Comparison of ENCODE assay signal across 18 cellular contexts in the genomic region with DNA sequence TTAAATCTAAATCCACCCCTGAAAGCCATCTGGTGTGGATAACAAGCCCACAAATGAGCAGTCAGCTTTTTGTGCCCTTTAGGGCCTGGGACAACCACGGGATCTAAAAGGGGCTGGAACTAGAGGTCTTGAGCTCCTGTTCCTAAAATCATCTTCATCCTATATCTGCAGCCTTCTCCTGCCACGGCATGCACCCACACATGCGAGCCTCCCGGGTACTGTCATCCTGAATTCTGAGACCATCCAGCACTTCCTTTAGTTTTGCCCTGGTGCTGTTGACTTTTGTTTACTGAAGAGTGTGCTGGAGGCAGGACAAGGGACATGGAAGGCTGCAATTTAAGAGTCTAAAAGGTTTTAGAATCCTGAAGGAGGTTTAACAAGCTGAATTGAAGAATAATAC.
DNase-seq lines count a peak whose midpoint lies in the region; ATAC-seq, FAIRE-seq and TF ChIP-seq lines count a peak whose summit lies in the region.
"Had no signal": no experiment of that assay in that cellular context is flagged by ENCODE, and none has a peak within 500 bp of the region (broad histone marks: within the 10 kb centered on the region; RNA-seq: fewer than 3 reads in every experiment).

No MANE protein-coding gene starts in this region.

- TF ChIP-seq EP300 in HepG2 (IDR thresholded peaks at IDR 0.05; ENCODE audit: low read depth in 2 of 2, low read length in 2 of 2): no peak
- TF ChIP-seq EP300 in HepG2 (CRISPR knock-in tag; IDR thresholded peaks at IDR 0.05; ENCODE audit: borderline replicate concordance): no peak

- H3K27ac Mint-ChIP-seq in neural progenitor cell: peak overlapping the region; percentile 10

- H3K4me3 ChIP-seq in HepG2 (replicated peaks in 1 of 3; ENCODE audit: insufficient read depth in 1 of 3, low read depth in 2 of 3, low read length in 3 of 3): peak overlapping the region; percentile 43 to 73 (median 54); a peak in 4 of 6 replicates
- H3K4me3 ChIP-seq in right lobe of liver: no peak overlapping the region
- H3K4me3 ChIP-seq in coronary artery: no peak overlapping the region
- H3K4me3 ChIP-seq in neural progenitor cell: no peak overlapping the region

- peak overlapping the region; percentile 70 for H3K9ac ChIP-seq in HepG2 (ENCODE audit: insufficient read depth, low read depth, low read length)
- H3K9ac ChIP-seq in neural progenitor cell: no peak overlapping the region
- H3K9ac ChIP-seq: KMS-11 had no signal

- H3K4me1 Mint-ChIP-seq in neural progenitor cell: peaks cover 2% of the 10 kb centered on the region

- H3K4me2 ChIP-seq in HepG2 (ENCODE audit: low read depth, low read length) (peak overlapping the region; percentile 91), neural progenitor cell (no peak overlapping the region)
- H3K4me2 ChIP-seq: KMS-11 had no signal

- in situ Hi-C loops in HepG2 (cut with HindIII; ENCODE audit: extremely low pct_ligation_motif_present, low pct_unique_long_range_greater_than_20kb): no loop called here

- H3K4me1 ChIP-seq in HepG2 (ENCODE audit: insufficient read depth, low read length) (peaks cover 82% of the 10 kb centered on the region), right lobe of liver (peaks cover 0 to 45% (median 21%) of the 10 kb centered on the region in 4 donors), neural progenitor cell (no peaks in the 10 kb centered on the region)
- H3K4me1 ChIP-seq: BE2C had no signal

- TF ChIP-seq POLR2A in HepG2 (IDR thresholded peaks at IDR 0.05; ENCODE audit: insufficient read depth in 1 of 2, low read depth in 2 of 2, low read length in 2 of 2): no peak
- no peak for TF ChIP-seq POLR2A in right lobe of liver (IDR thresholded peaks at IDR 0.05)
- TF ChIP-seq POLR2A in GM12891 (IDR thresholded peaks at IDR 0.05; ENCODE audit: low read depth, low read length): no peak

- CTCF ChIA-PET in HepG2 (lab: Yijun Ruan, JAX; ENCODE audit: low intra/inter-chr PET ratio, low total read pairs): no interaction called here

- no peak for TF ChIP-seq RAD21 in HepG2 (CRISPR knock-in tag; IDR thresholded peaks at IDR 0.05)

- no peaks in the 10 kb centered on the region for H3K9me3 ChIP-seq in HepG2 (ENCODE audit: low read length)
- H3K9me3 ChIP-seq in right lobe of liver: no peaks in the 10 kb centered on the region
- no peaks in the 10 kb centered on the region for H3K9me3 ChIP-seq in neural progenitor cell (ENCODE audit: low read depth)
- H3K9me3 ChIP-seq: BE2C had no signal

- H3K36me3 ChIP-seq in HepG2 (replicated peaks in 1 of 2; ENCODE audit: control insufficient read depth in 1 of 2, insufficient read depth in 2 of 2, low read length in 2 of 2): no peaks in the 10 kb centered on the region
- H3K36me3 ChIP-seq in right lobe of liver: no peaks in the 10 kb centered on the region
- no peaks in the 10 kb centered on the region for H3K36me3 ChIP-seq in neural progenitor cell
- H3K36me3 ChIP-seq: BE2C had no signal

- FAIRE-seq in HepG2 (lab: Jason Lieb, UNC): no peak
- FAIRE-seq in GM12891 (lab: Jason Lieb, UNC): no peak
- FAIRE-seq: H54 had no signal

- no peaks in the 10 kb centered on the region for H3F3A ChIP-seq in neural progenitor cell (ENCODE audit: low read depth)

- H3K79me2 ChIP-seq in HepG2 (ENCODE audit: insufficient read depth, low read length) (no peaks in the 10 kb centered on the region), neural progenitor cell (ENCODE audit: low read depth) (no peaks in the 10 kb centered on the region)

- ATAC-seq in HepG2: no peak
- ATAC-seq in right lobe of liver: no peak
- ATAC-seq: Panc1 had no signal

- H2AFZ ChIP-seq in HepG2 (ENCODE audit: low read length): no peak overlapping the region
- H2AFZ ChIP-seq in neural progenitor cell (replicated peaks): no peak overlapping the region

- no peak for TF ChIP-seq CTCF in HepG2 (CRISPR knock-in tag; IDR thresholded peaks at IDR 0.05)
- no peak for TF ChIP-seq CTCF in right lobe of liver (IDR thresholded peaks at IDR 0.05)
- no peak for TF ChIP-seq CTCF in coronary artery (IDR thresholded peaks at IDR 0.05)
- no peak for TF ChIP-seq CTCF in neural progenitor cell (IDR thresholded peaks at IDR 0.05)

- no peak overlapping the region for H3K4me3 Mint-ChIP-seq in neural progenitor cell

- H3K27me3 ChIP-seq in HepG2 (ENCODE audit: control insufficient read depth in 1 of 2, insufficient read depth in 2 of 2, low read length in 2 of 2) (no peaks in the 10 kb centered on the region), right lobe of liver (no peaks in the 10 kb centered on the region), neural progenitor cell (no peaks in the 10 kb centered on the region)
- H3K27me3 ChIP-seq: BE2C had no signal

- WGBS in HepG2 (ENCODE audit: low lambda C conversion rate): 79% methylated on average over 4 of the region's 4 CpGs
- 60% methylated on average over 1 of the region's 4 CpGs for WGBS in right lobe of liver (ENCODE audit: insufficient coverage, low coverage, low lambda C conversion rate, missing lambda C conversion rate)

- POLR2A ChIA-PET in HepG2 (lab: Yijun Ruan, JAX): no interaction called here

- intact Hi-C loops in HepG2 (cut with micrococcal nuclease; ENCODE audit: unreplicated experiment): loop anchor here (2.0 to 10.0 kb wide), 4 partner anchors 30 to 406 kb away; no protein-coding TSS in a partner anchor
- intact Hi-C loops in right lobe of liver (cut with DNase I): loop anchor here in 1 of 2 donors (5.0 kb wide), 1 partner anchor 326 kb away; a partner anchor contains a TSS

- BruUV-seq in HepG2 (replicated peaks; lab: Mats Ljungman, UMichigan): TSS peak; percentile 67

- peak overlapping the region; percentile 86 for H3K27ac ChIP-seq in HepG2 (ENCODE audit: extremely low read length, insufficient read depth, low read length)
- H3K27ac ChIP-seq in right lobe of liver: no peak overlapping the region
- H3K27ac ChIP-seq in coronary artery: no peak overlapping the region
- no peak overlapping the region for H3K27ac ChIP-seq in neural progenitor cell
- H3K27ac ChIP-seq: KMS-11 had no signal

- H4K20me1 ChIP-seq in HepG2 (ENCODE audit: insufficient read depth, low read length): no peaks in the 10 kb centered on the region
- H4K20me1 ChIP-seq in neural progenitor cell (ENCODE audit: low read depth): no peaks in the 10 kb centered on the region

- peaks cover 4% of the 10 kb centered on the region for H3K27me3 Mint-ChIP-seq in neural progenitor cell (ENCODE audit: insufficient read depth, low read depth)

- no peaks in the 10 kb centered on the region for H3K9me3 Mint-ChIP-seq in neural progenitor cell

- no peaks in the 10 kb centered on the region for H3K36me3 Mint-ChIP-seq in neural progenitor cell

- DNase-seq in HepG2 (ENCODE audit: low spot score) (no peak), right lobe of liver (no peak), coronary artery (ENCODE audit: low spot score) (peak; percentile 26), neural progenitor cell (ENCODE audit: low spot score) (no peak), ureter (ENCODE audit: low spot score) (peak; percentile 8), GM12891 (ENCODE audit: insufficient read length, low spot score) (no peak), NCI-H2107 treated with DMSO at 0.1 percent for 48 hours (lab: John Stamatoyannopoulos, UW; ENCODE audit: unreplicated experiment) (no peak), activated gamma-delta T cell treated with Interleukin-2 at 50 U/mL for 16 hours (no peak)
- DNase-seq: BE2C, MM.1S, NCI-H1105, NCI-H187, NCI-H446, NCI-H748 treated with DMSO at 0.1 percent for 48 hours, SIG-M5 had no signal

TF ChIP-seq in HepG2, 621 proteins besides CTCF, POLR2A, EP300 and RAD21 (continues in another document):
- no peak for TF ChIP-seq CEBPG (CRISPR knock-in tag; IDR thresholded peaks at IDR 0.05)
- TF ChIP-seq, protein P1, sequence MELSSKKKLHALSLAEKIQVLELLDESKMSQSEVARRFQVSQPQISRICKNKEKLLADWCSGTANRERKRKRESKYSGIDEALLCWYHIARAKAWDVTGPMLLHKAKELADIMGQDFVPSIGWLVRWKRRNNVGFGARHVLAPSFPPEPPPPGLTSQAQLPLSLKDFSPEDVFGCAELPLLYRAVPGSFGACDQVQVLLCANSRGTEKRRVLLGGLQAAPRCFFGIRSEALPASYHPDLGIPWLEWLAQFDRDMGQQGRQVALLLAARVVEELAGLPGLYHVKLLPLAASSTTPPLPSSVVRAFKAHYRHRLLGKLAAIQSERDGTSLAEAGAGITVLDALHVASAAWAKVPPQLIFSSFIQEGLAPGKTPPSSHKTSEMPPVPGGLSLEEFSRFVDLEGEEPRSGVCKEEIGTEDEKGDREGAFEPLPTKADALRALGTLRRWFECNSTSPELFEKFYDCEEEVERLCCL (CRISPR knock-in tag; IDR thresholded peaks at IDR 0.05; ENCODE audit: borderline replicate concordance): no peak

TF ChIP-seq in GM12891, 5 proteins besides CTCF, POLR2A, EP300 and RAD21:
- no peak for TF ChIP-seq SPI1 (IDR thresholded peaks at IDR 0.05; ENCODE audit: low read depth, low read length)
- no peak for TF ChIP-seq POLR2AphosphoS5 (IDR thresholded peaks at IDR 0.05; ENCODE audit: low read depth, low read length)
- no peak for TF ChIP-seq PAX5 (IDR thresholded peaks at IDR 0.05; ENCODE audit: insufficient read depth, low read length, severe bottlenecking)
- no peak for TF ChIP-seq POU2F2 (IDR thresholded peaks at IDR 0.05; ENCODE audit: low read depth, low read length)
- TF ChIP-seq TAF1 (IDR thresholded peaks at IDR 0.05; ENCODE audit: low read depth, low read length): no peak
TF ChIP-seq in GM12891: peak in this region for 0.

Comparison
In these comparisons a context has a peak if more than half of its experiments do, and no peak if none do; other contexts are left out.
1. H3K4me3 ChIP-seq: peak in HepG2 (3 of 3); none in right lobe of liver (0 of 3), coronary artery (single experiment) and neural progenitor cell (single experiment).
2. DNase-seq: peak in coronary artery (single experiment) and ureter (single experiment); none in HepG2 (single experiment), right lobe of liver (0 of 3), neural progenitor cell (single experiment), GM12891 (single experiment), NCI-H2107 treated with DMSO at 0.1 percent for 48 hours (single experiment) and activated gamma-delta T cell treated with Interleukin-2 at 50 U/mL for 16 hours (single experiment).